8 cellular contexts compared by ENCODE assay signal in genomic region chr19:16111160-16111908, GRCh38. TPM values are rescaled to one million over a fixed set of nuclear protein-coding genes. Genes with fewer than 3 reads are reported as not detected.
DNase-seq lines count a peak whose midpoint lies in the region; ATAC-seq and TF ChIP-seq lines count a peak whose summit lies in the region.

TSS of gene RAB8A (plus strand) at chr19:16111889. CDS start at chr19:16111902, 13 bp downstream.

- H3K27ac ChIP-seq in colonic mucosa (peak within 1 kb of the TSS; percentile 81), layer of hippocampus (ENCODE audit: low read depth, low read length) (peak within 1 kb of the TSS; percentile 85)

- H3K9ac ChIP-seq in colonic mucosa (ENCODE audit: low read depth in 2 of 2, low read length in 2 of 2) = peak within 1 kb of the TSS; percentile 98 to 100

- H3K36me3 ChIP-seq in colonic mucosa = no peaks in the 10 kb centered on the region

- H3K9me3 ChIP-seq in colonic mucosa = no peaks in the 10 kb centered on the region

- intact Hi-C loops in colonic mucosa (cut with DNase I) = loop anchor here (5.0 kb wide), 1 partner anchor 44 kb away; no protein-coding TSS in a partner anchor

- H3K4me1 ChIP-seq in colonic mucosa = peaks cover 12% of the 10 kb centered on the region

- H3K4me3 ChIP-seq in colonic mucosa = peak within 1 kb of the TSS; percentile 78

- DNase-seq in C1 segment of cervical spinal cord (lab: John Stamatoyannopoulos, UW) (peak; percentile 96 to 100 (median 99)), NCI-H526 (lab: John Stamatoyannopoulos, UW) (peak; percentile 93 to 98), colonic mucosa (peak; percentile 98)
- peak; percentile 99 for DNase-seq in activated CD4-positive, alpha-beta T cell treated with anti-CD3 and anti-CD28 coated beads for 48 hours
- DNase-seq in stimulated activated CD4-positive, alpha-beta T cell treated with anti-CD3 and anti-CD28 coated beads, Interleukin-1b, Interleukin-23, amount 100 ng/mL, for 4 hours (ENCODE audit: low read depth in 2 of 2) = peak; percentile 99 to 100

- no peaks in the 10 kb centered on the region for H3K27me3 ChIP-seq in colonic mucosa
- no peaks in the 10 kb centered on the region for H3K27me3 ChIP-seq in layer of hippocampus (ENCODE audit: control insufficient read depth, insufficient read depth, low read length)

- ATAC-seq in GM19324 (IDR thresholded peaks at IDR 0.05; ENCODE audit: low FRiP score, unreplicated experiment) (peak; percentile 96), HG03469 (IDR thresholded peaks at IDR 0.05; ENCODE audit: unreplicated experiment) (peak; percentile 72)

- TF ChIP-seq CTCF in colonic mucosa (IDR thresholded peaks at IDR 0.05) = peak; percentile 91

RNA-seq across cellular contexts. Expression of gene RAB8A, which starts in this region (rescaled TPM):
- 100 to 1,000 TPM; 127 to 145 TPM for total RNA-seq in colonic mucosa

Comparison
In these comparisons a context has a peak if more than half of its experiments do, and no peak if none do; other contexts are left out.
1. Peak in every context shown above with its lines: DNase-seq, ATAC-seq, H3K4me3 ChIP-seq and H3K27ac ChIP-seq.